Comparison of ENCODE assay signal across 25 cellular contexts in the genomic region with DNA sequence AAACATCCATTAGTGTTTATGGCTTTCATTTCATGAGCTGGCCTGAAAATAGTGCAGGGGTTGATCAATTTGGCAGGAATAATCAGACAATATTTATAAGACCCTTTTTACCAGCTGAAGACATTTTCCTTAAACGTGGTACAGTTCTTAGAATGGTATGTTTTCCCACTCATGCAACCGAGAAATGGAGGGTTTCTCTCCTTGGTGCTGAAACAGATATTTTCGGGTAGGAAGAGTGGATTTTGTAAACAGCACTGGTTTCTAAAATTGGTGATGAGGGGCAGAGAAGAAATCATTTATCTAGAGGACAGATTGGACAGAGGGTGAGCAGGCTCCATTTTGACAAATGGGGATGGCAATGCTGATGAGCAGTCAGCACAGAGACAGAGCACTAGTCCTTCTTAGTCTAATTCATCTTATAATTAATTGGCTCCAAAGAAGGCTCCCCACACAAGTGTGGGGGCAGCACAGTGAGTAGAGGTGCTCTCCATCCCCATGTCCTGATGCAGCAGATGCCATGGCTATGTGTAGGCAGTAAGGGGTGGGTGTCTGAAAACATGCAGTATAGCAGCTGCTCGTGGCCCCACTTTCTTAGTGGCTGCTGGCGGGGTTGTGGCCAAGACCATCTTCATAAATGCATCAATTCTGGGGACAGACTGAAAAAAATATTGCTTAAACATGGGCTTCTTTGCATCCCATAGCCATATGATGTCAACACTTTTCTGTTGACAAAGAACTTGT. TPM values are rescaled to one million over a fixed set of nuclear protein-coding genes. Genes with fewer than 3 reads are reported as not detected.
DNase-seq lines count a peak whose midpoint lies in the region; ATAC-seq, FAIRE-seq and TF ChIP-seq lines count a peak whose summit lies in the region.
"Had no signal": no experiment of that assay in that cellular context is flagged by ENCODE, and none has a peak within 500 bp of the region (broad histone marks: within the 10 kb centered on the region; RNA-seq: fewer than 3 reads in every experiment).

No MANE protein-coding gene starts in this region.

- H3K4me3 ChIP-seq in HepG2 (replicated peaks in 1 of 3; ENCODE audit: insufficient read depth in 1 of 3, low read depth in 2 of 3, low read length in 3 of 3) = no peak overlapping the region
- H3K4me3 ChIP-seq in right lobe of liver = no peak overlapping the region
- H3K4me3 ChIP-seq in fibroblast of villous mesenchyme (ENCODE audit: low read depth, low read length) = no peak overlapping the region
- H3K4me3 ChIP-seq: psoas muscle, SJCRH30, upper lobe of left lung had no signal

- H3K27me3 ChIP-seq in HepG2 (ENCODE audit: control insufficient read depth in 1 of 2, insufficient read depth in 2 of 2, low read length in 2 of 2) (no peaks in the 10 kb centered on the region), right lobe of liver (no peaks in the 10 kb centered on the region)
- H3K27me3 ChIP-seq: SJCRH30, upper lobe of left lung had no signal

- CTCF ChIA-PET in HepG2 (lab: Yijun Ruan, JAX; ENCODE audit: low intra/inter-chr PET ratio, low total read pairs) = no interaction called here

- DNase-seq in HepG2 (ENCODE audit: low spot score) = no peak
- no peak for DNase-seq in right lobe of liver
- DNase-seq in amniotic epithelial cell (ENCODE audit: low read depth) = peak; percentile 27
- DNase-seq in fibroblast of villous mesenchyme (ENCODE audit: low read depth) = peak; percentile 12
- DNase-seq in endothelial cell (ENCODE audit: low spot score) = no peak
- no peak for DNase-seq in NCI-H2227 (lab: John Stamatoyannopoulos, UW; ENCODE audit: unreplicated experiment)
- DNase-seq in cerebellum (ENCODE audit: low spot score) = no peak
- DNase-seq: 8988T; activated CD4-positive, alpha-beta memory T cell treated with anti-CD3 and anti-CD28 coated beads, Interleukin-2, amount 10 ng/mL, durations not matched to agents 7 days and 5 days; activated CD4-positive, CD25-positive, alpha-beta regulatory T cell treated with anti-CD3 and anti-CD28 coated beads, Interleukin-2, amount 50 U/mL, for 72 hours; effector memory CD8-positive, alpha-beta T cell; HFFc6; NCI-H146; NK-92 treated with Interleukin-12 subunit alpha and Interleukin-12 subunit beta, amount 100 ng/mL, for 24 hours; psoas muscle; T-helper 1 cell; upper lobe of left lung had no signal

- H3K9me3 ChIP-seq in HepG2 (ENCODE audit: low read length) (no peaks in the 10 kb centered on the region), right lobe of liver (no peaks in the 10 kb centered on the region)
- H3K9me3 ChIP-seq: psoas muscle, SJCRH30, upper lobe of left lung had no signal

- WGBS in HepG2 (ENCODE audit: low lambda C conversion rate) = 3% methylated on average over 4 of the region's 5 CpGs
- 35% methylated on average over 5 of the region's 5 CpGs for WGBS in right lobe of liver (ENCODE audit: insufficient coverage, low coverage, low lambda C conversion rate, missing lambda C conversion rate)

- H3K27ac Mint-ChIP-seq in endothelial cell (ENCODE audit: unreplicated experiment) = no peak overlapping the region
- H3K27ac Mint-ChIP-seq: activated CD4-positive, alpha-beta memory T cell treated with anti-CD3 and anti-CD28 coated beads, Interleukin-2, amount 10 ng/mL, durations not matched to agents 7 days and 5 days; activated naive CD8-positive, alpha-beta T cell; effector memory CD8-positive, alpha-beta T cell; HFFc6 had no signal

- TF ChIP-seq EP300 in HepG2 (IDR thresholded peaks at IDR 0.05; ENCODE audit: low read depth in 2 of 2, low read length in 2 of 2) (no peak), HepG2 (CRISPR knock-in tag; IDR thresholded peaks at IDR 0.05; ENCODE audit: borderline replicate concordance) (no peak)

- H3K79me2 ChIP-seq in HepG2 (ENCODE audit: insufficient read depth, low read length) = no peaks in the 10 kb centered on the region

- TF ChIP-seq RAD21 in HepG2 (CRISPR knock-in tag; IDR thresholded peaks at IDR 0.05) = no peak

- H3K27ac ChIP-seq in HepG2 (ENCODE audit: extremely low read length, insufficient read depth, low read length) (no peak overlapping the region), right lobe of liver (no peak overlapping the region)
- H3K27ac ChIP-seq: KMS-11, psoas muscle, SJCRH30, upper lobe of left lung had no signal

- H3K9ac ChIP-seq in HepG2 (ENCODE audit: insufficient read depth, low read depth, low read length) = no peak overlapping the region
- H3K9ac ChIP-seq: KMS-11 had no signal

- in situ Hi-C loops in HepG2 (cut with HindIII; ENCODE audit: extremely low pct_ligation_motif_present, low pct_unique_long_range_greater_than_20kb) = no loop called here

- peaks cover 7% of the 10 kb centered on the region for H3K4me1 ChIP-seq in HepG2 (ENCODE audit: insufficient read depth, low read length)
- H3K4me1 ChIP-seq in right lobe of liver = no peaks in the 10 kb centered on the region
- H3K4me1 ChIP-seq: psoas muscle, SJCRH30, upper lobe of left lung had no signal

- H3K4me3 Mint-ChIP-seq in endothelial cell (ENCODE audit: unreplicated experiment) = no peak overlapping the region
- H3K4me3 Mint-ChIP-seq: activated CD4-positive, alpha-beta memory T cell treated with anti-CD3 and anti-CD28 coated beads, Interleukin-2, amount 10 ng/mL, durations not matched to agents 7 days and 5 days; activated naive CD8-positive, alpha-beta T cell; effector memory CD8-positive, alpha-beta T cell; HFFc6 had no signal

- FAIRE-seq in HepG2 (lab: Jason Lieb, UNC) = no peak

- no peaks in the 10 kb centered on the region for H3K27me3 Mint-ChIP-seq in endothelial cell (ENCODE audit: unreplicated experiment)

- H4K20me1 ChIP-seq in HepG2 (ENCODE audit: insufficient read depth, low read length) = no peaks in the 10 kb centered on the region

- POLR2A ChIA-PET in HepG2 (lab: Yijun Ruan, JAX) = no interaction called here

- no peaks in the 10 kb centered on the region for H3K9me3 Mint-ChIP-seq in endothelial cell (ENCODE audit: unreplicated experiment)
- H3K9me3 Mint-ChIP-seq: activated CD4-positive, alpha-beta memory T cell treated with anti-CD3 and anti-CD28 coated beads, Interleukin-2, amount 10 ng/mL, durations not matched to agents 7 days and 5 days; HFFc6 had no signal

- no peak for ATAC-seq in HepG2
- no peak for ATAC-seq in right lobe of liver
- no peak for ATAC-seq in GM19328 (IDR thresholded peaks at IDR 0.05; ENCODE audit: unreplicated experiment)
- ATAC-seq: effector memory CD8-positive, alpha-beta T cell; esophagus mucosa; Panc1; psoas muscle had no signal

- TF ChIP-seq POLR2A in HepG2 (IDR thresholded peaks at IDR 0.05; ENCODE audit: insufficient read depth in 1 of 2, low read depth in 2 of 2, low read length in 2 of 2) (no peak), right lobe of liver (IDR thresholded peaks at IDR 0.05) (no peak)

- no peak for TF ChIP-seq CTCF in HepG2 (CRISPR knock-in tag; IDR thresholded peaks at IDR 0.05)
- TF ChIP-seq CTCF in right lobe of liver (IDR thresholded peaks at IDR 0.05) = no peak
- TF ChIP-seq CTCF in fibroblast of villous mesenchyme (IDR thresholded peaks at IDR 0.05; ENCODE audit: insufficient read depth, low read depth, low read length) = no peak
- TF ChIP-seq CTCF in endothelial cell (IDR thresholded peaks at IDR 0.05; ENCODE audit: unreplicated experiment) = no peak

- intact Hi-C loops in HepG2 (cut with micrococcal nuclease; ENCODE audit: unreplicated experiment) (no loop called here), right lobe of liver (cut with DNase I) (no loop called here)

- H3K36me3 ChIP-seq in HepG2 (replicated peaks in 1 of 2; ENCODE audit: control insufficient read depth in 1 of 2, insufficient read depth in 2 of 2, low read length in 2 of 2) (no peaks in the 10 kb centered on the region), right lobe of liver (no peaks in the 10 kb centered on the region)
- H3K36me3 ChIP-seq: SJCRH30, upper lobe of left lung had no signal

- no peak overlapping the region for H3K4me2 ChIP-seq in HepG2 (ENCODE audit: low read depth, low read length)
- H3K4me2 ChIP-seq: KMS-11 had no signal

- no peaks in the 10 kb centered on the region for H3K4me1 Mint-ChIP-seq in endothelial cell (ENCODE audit: unreplicated experiment)
- H3K4me1 Mint-ChIP-seq: activated CD4-positive, alpha-beta memory T cell treated with anti-CD3 and anti-CD28 coated beads, Interleukin-2, amount 10 ng/mL, durations not matched to agents 7 days and 5 days had no signal

- no peaks in the 10 kb centered on the region for H3K36me3 Mint-ChIP-seq in endothelial cell (ENCODE audit: low read depth, unreplicated experiment)
- H3K36me3 Mint-ChIP-seq: activated naive CD8-positive, alpha-beta T cell had no signal

- no TSS peak for BruUV-seq in HepG2 (replicated peaks; lab: Mats Ljungman, UMichigan)

- H2AFZ ChIP-seq in HepG2 (ENCODE audit: low read length) = no peak overlapping the region

TF ChIP-seq in HepG2, 621 proteins besides CTCF, POLR2A, EP300 and RAD21 (continues in another document):
- TF ChIP-seq PHB2 (IDR thresholded peaks at IDR 0.05; ENCODE audit: partially characterized antibody) = no peak

RNA-seq across cellular contexts. Expression of a gene that starts 18.1 kb away (rescaled TPM):
- total RNA-seq in HepG2 (2016; rRNA removed; fragmentation: Illumina TruSeq; extraction: Trizol) = not detected in 2 replicates
- total RNA-seq in HepG2 (2016; cell fraction: cytosol; rRNA removed; fragmentation: Illumina TruSeq; extraction: Trizol; ENCODE audit: low read depth) = not detected in 2 replicates
- total RNA-seq in HepG2 (2016; cell fraction: insoluble cytoplasmic fraction; rRNA removed; fragmentation: Illumina TruSeq; extraction: Trizol) = not detected in 2 replicates
- not detected in 2 replicates for total RNA-seq in HepG2 (2016; cell fraction: membrane; rRNA removed; fragmentation: Illumina TruSeq; extraction: Trizol)
- not detected in 2 replicates for total RNA-seq in HepG2 (2016; cell fraction: nucleus; rRNA removed; fragmentation: Illumina TruSeq; extraction: Trizol)
- not detected in 2 replicates for polyA plus RNA-seq in HepG2 (2011; rRNA removed)
- polyA plus RNA-seq in HepG2 (2011; cell fraction: cytosol; rRNA removed) = not detected in 2 replicates
- not detected in 2 replicates for polyA plus RNA-seq in HepG2 (2011; cell fraction: nucleus; rRNA removed)
- not detected in 2 replicates for polyA plus RNA-seq in HepG2 (2012)
- polyA plus RNA-seq in HepG2 (2016; cell fraction: cytosol; fragmentation: Illumina TruSeq; extraction: Trizol; ENCODE audit: low read depth) = not detected in 2 replicates
- not detected in 2 replicates for polyA plus RNA-seq in HepG2 (2016; cell fraction: insoluble cytoplasmic fraction; fragmentation: Illumina TruSeq; extraction: Trizol; ENCODE audit: low read depth)
- polyA plus RNA-seq in HepG2 (2016; cell fraction: membrane; fragmentation: Illumina TruSeq; extraction: Trizol; ENCODE audit: low read depth) = not detected in 2 replicates
- polyA plus RNA-seq in HepG2 (2016; cell fraction: nucleus; fragmentation: Illumina TruSeq; extraction: Trizol; ENCODE audit: insufficient read depth, low read depth) = not detected in 2 replicates
- 0.02 TPM in 1 of 2 replicates, not detected in the other for polyA minus RNA-seq in HepG2 (2011; rRNA and poly(A)+ RNA removed; ENCODE audit: low replicate concordance)
- not detected in 2 replicates for polyA minus RNA-seq in HepG2 (2011; cell fraction: cytosol; rRNA and poly(A)+ RNA removed)
- not detected in 2 replicates for polyA minus RNA-seq in HepG2 (2011; cell fraction: nucleus; rRNA and poly(A)+ RNA removed)
- under 1 TPM in 2 of 6 experiments, not detected in 4; 0.05 to 0.11 TPM for total RNA-seq in right lobe of liver
- total RNA-seq in fibroblast of villous mesenchyme = 1.6 and 2.2 TPM in 2 replicates
- 2.5 TPM for total RNA-seq in endothelial cell (ENCODE audit: unreplicated experiment)
- 11.9 TPM for total RNA-seq in cerebellum
- total RNA-seq: activated CD4-positive, alpha-beta memory T cell treated with anti-CD3 and anti-CD28 coated beads, Interleukin-2, amount 10 ng/mL, durations not matched to agents 7 days and 5 days; esophagus mucosa; kidney epithelial cell; SJCRH30; skeletal muscle tissue had no signal

Comparison
In these comparisons a context has a peak if more than half of its experiments do, and no peak if none do; other contexts are left out.
1. DNase-seq: peak in amniotic epithelial cell (single experiment) and fibroblast of villous mesenchyme (single experiment); none in HepG2 (single experiment), right lobe of liver (0 of 3), endothelial cell (single experiment), NCI-H2227 (single experiment) and cerebellum (single experiment).